In the genomic region with DNA sequence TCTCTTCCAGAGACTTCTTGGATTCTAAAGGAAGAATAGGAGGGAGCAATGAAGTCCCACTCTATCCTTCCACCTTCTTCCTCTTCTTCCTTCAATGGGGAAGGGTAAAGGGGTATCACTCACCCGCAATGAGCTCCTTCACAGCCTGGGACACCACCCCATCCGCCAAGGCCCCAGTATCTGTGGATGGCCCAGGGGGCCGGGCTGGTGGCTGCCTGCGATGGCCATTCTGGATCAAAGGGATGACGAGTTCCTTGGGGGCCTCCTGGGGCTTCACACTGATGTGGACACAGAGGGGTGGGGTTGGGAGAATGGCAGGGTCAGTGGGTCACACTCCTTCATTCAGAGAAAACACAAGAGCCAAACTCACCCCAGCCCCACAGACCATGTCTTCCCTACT, we compare ENCODE assay signal across 9 cellular contexts. TPM values are rescaled to one million over a fixed set of nuclear protein-coding genes. Genes with fewer than 3 reads are reported as not detected.
DNase-seq lines count a peak whose midpoint lies in the region; ATAC-seq and TF ChIP-seq lines count a peak whose summit lies in the region.
"Had no signal": no experiment of that assay in that cellular context is flagged by ENCODE, and none has a peak within 500 bp of the region (broad histone marks: within the 10 kb centered on the region; RNA-seq: fewer than 3 reads in every experiment).

No MANE protein-coding gene starts in this region.

- TF ChIP-seq EP300 in transverse colon (IDR thresholded peaks at IDR 0.05; ENCODE audit: low read depth), result no peak

- POLR2A ChIA-PET in activated naive CD8-positive, alpha-beta T cell treated with anti-CD3 and anti-CD28 coated beads, Interleukin-2, amount 10 ng/mL, durations not matched to agents 7 days and 5 days (lab: Charles Lee), result interaction anchor here (1.2 kb wide), 1 partner anchor 22 kb away, joined by 3 read pairs; no protein-coding TSS in a partner anchor

- no peaks in the 10 kb centered on the region for H3K9me3 ChIP-seq in right lobe of liver
- H3K9me3 ChIP-seq in transverse colon, result no peaks in the 10 kb centered on the region

- H3K27ac ChIP-seq in right lobe of liver (no peak overlapping the region), transverse colon (peak overlapping the region in 1 of 4 donors; percentile 85)

- TF ChIP-seq POLR2A in right lobe of liver (IDR thresholded peaks at IDR 0.05), result no peak
- no peak for TF ChIP-seq POLR2A in transverse colon (IDR thresholded peaks at IDR 0.05)

- H3K4me3 Mint-ChIP-seq in activated naive CD4-positive, alpha-beta T cell treated with anti-CD3 and anti-CD28 coated beads for 36 hours, result peak overlapping the region; percentile 95
- peak overlapping the region; percentile 97 for H3K4me3 Mint-ChIP-seq in activated naive CD8-positive, alpha-beta T cell treated with anti-CD3 and anti-CD28 coated beads, Interleukin-2, amount 10 ng/mL, durations not matched to agents 7 days and 5 days

- DNase-seq in activated naive CD4-positive, alpha-beta T cell treated with anti-CD3 and anti-CD28 coated beads for 36 hours, result no peak
- DNase-seq in activated naive CD4-positive, alpha-beta T cell treated with Interleukin-2 at 50 U/mL for 16 hours, result no peak
- DNase-seq in activated naive CD8-positive, alpha-beta T cell treated with anti-CD3 and anti-CD28 coated beads, Interleukin-2, amount 10 ng/mL, durations not matched to agents 7 days and 5 days, result no peak
- no peak for DNase-seq in right lobe of liver
- no peak for DNase-seq in transverse colon
- no peak for DNase-seq in COLO829 (ENCODE audit: low spot score)
- no peak for DNase-seq in cerebellar cortex (ENCODE audit: low spot score)
- DNase-seq: NCI-H524 treated with DMSO at 0.1 percent for 48 hours had no signal

- intact Hi-C loops in activated naive CD4-positive, alpha-beta T cell treated with anti-CD3 and anti-CD28 coated beads for 36 hours (cut with micrococcal nuclease), result loop anchor here (2.0 to 5.0 kb wide), 5 partner anchors 48 to 755 kb away; partner anchors contain the start of genes HDAC6, PRAF2 and USP27X
- intact Hi-C loops in right lobe of liver (cut with DNase I), result no loop called here
- intact Hi-C loops in transverse colon (cut with DNase I; ENCODE audit: low total_unique reads), result no loop called here

- no peaks in the 10 kb centered on the region for H3K27me3 Mint-ChIP-seq in activated naive CD4-positive, alpha-beta T cell treated with anti-CD3 and anti-CD28 coated beads for 36 hours (ENCODE audit: low read depth)
- H3K27me3 Mint-ChIP-seq in activated naive CD8-positive, alpha-beta T cell treated with anti-CD3 and anti-CD28 coated beads, Interleukin-2, amount 10 ng/mL, durations not matched to agents 7 days and 5 days, result no peaks in the 10 kb centered on the region

- H3K27me3 ChIP-seq in right lobe of liver, result no peaks in the 10 kb centered on the region
- no peaks in the 10 kb centered on the region for H3K27me3 ChIP-seq in transverse colon

- H3K9me3 Mint-ChIP-seq in activated naive CD4-positive, alpha-beta T cell treated with anti-CD3 and anti-CD28 coated beads for 36 hours, result no peaks in the 10 kb centered on the region
- H3K9me3 Mint-ChIP-seq in activated naive CD8-positive, alpha-beta T cell treated with anti-CD3 and anti-CD28 coated beads, Interleukin-2, amount 10 ng/mL, durations not matched to agents 7 days and 5 days, result no peaks in the 10 kb centered on the region

- no peak for ATAC-seq in activated naive CD8-positive, alpha-beta T cell treated with anti-CD3 and anti-CD28 coated beads, Interleukin-2, amount 10 ng/mL, durations not matched to agents 7 days and 5 days (ENCODE audit: low read depth)
- no peak for ATAC-seq in right lobe of liver
- no peak for ATAC-seq in GM18909 (IDR thresholded peaks at IDR 0.05; ENCODE audit: poor library complexity, unreplicated experiment)

- 68% methylated on average over 5 of the region's 5 CpGs for WGBS in right lobe of liver (ENCODE audit: insufficient coverage, low coverage, low lambda C conversion rate, missing lambda C conversion rate)
- WGBS in transverse colon (ENCODE audit: low coverage in 1 of 2), 2 donors, result 70% methylated on average over 5 of the region's 5 CpGs; no CpG with 5 or more reads in 1 of the 2 donors

- H3K4me3 ChIP-seq in right lobe of liver (peak overlapping the region in 2 of 3 donors; percentile 72 to 79), transverse colon (peak overlapping the region in 3 of 4 donors; percentile 61 to 80 (median 71))

- peak overlapping the region; percentile 88 for H3K27ac Mint-ChIP-seq in activated naive CD4-positive, alpha-beta T cell treated with anti-CD3 and anti-CD28 coated beads for 36 hours
- peak overlapping the region; percentile 88 for H3K27ac Mint-ChIP-seq in activated naive CD8-positive, alpha-beta T cell treated with anti-CD3 and anti-CD28 coated beads, Interleukin-2, amount 10 ng/mL, durations not matched to agents 7 days and 5 days

- H3K36me3 Mint-ChIP-seq in activated naive CD4-positive, alpha-beta T cell treated with anti-CD3 and anti-CD28 coated beads for 36 hours (ENCODE audit: low read depth), result peaks cover 9% of the 10 kb centered on the region
- H3K36me3 Mint-ChIP-seq in activated naive CD8-positive, alpha-beta T cell treated with anti-CD3 and anti-CD28 coated beads, Interleukin-2, amount 10 ng/mL, durations not matched to agents 7 days and 5 days, result peaks cover 12% of the 10 kb centered on the region

- H3K4me1 ChIP-seq in right lobe of liver, result no peaks in the 10 kb centered on the region
- peaks cover 0 to 8% (median 6%) of the 10 kb centered on the region in 4 donors for H3K4me1 ChIP-seq in transverse colon

- no peak for TF ChIP-seq CTCF in right lobe of liver (IDR thresholded peaks at IDR 0.05)
- no peak for TF ChIP-seq CTCF in transverse colon (IDR thresholded peaks at IDR 0.05)

- peaks cover 0 to 12% (median 0%) of the 10 kb centered on the region in 4 donors for H3K36me3 ChIP-seq in right lobe of liver
- H3K36me3 ChIP-seq in transverse colon, result peaks cover 0 to 2% (median 0%) of the 10 kb centered on the region in 4 donors

- peaks cover 27% of the 10 kb centered on the region for H3K4me1 Mint-ChIP-seq in activated naive CD4-positive, alpha-beta T cell treated with anti-CD3 and anti-CD28 coated beads for 36 hours (ENCODE audit: low read depth)
- peaks cover 22% of the 10 kb centered on the region for H3K4me1 Mint-ChIP-seq in activated naive CD8-positive, alpha-beta T cell treated with anti-CD3 and anti-CD28 coated beads, Interleukin-2, amount 10 ng/mL, durations not matched to agents 7 days and 5 days

- CTCF ChIA-PET in activated naive CD4-positive, alpha-beta T cell treated with anti-CD3 and anti-CD28 coated beads for 36 hours (lab: Charles Lee), result interaction anchor here (1.7 kb wide), 1 partner anchor 33 kb away, joined by 3 read pairs; no protein-coding TSS in a partner anchor

- in situ Hi-C loops in transverse colon (cut with MboI; ENCODE audit: low pct_ligation_motif_present in 1 of 4, low pct_unique_long_range_greater_than_20kb in 1 of 4, low sequenced_read_pairs in 3 of 4), result no loop called here

RNA-seq across cellular contexts. Expression of gene GPKOW, which starts 1.0 kb away (rescaled TPM):
- 10 to 100 TPM; 18.6 to 19.9 TPM for total RNA-seq in activated naive CD4-positive, alpha-beta T cell treated with anti-CD3 and anti-CD28 coated beads for 36 hours
- total RNA-seq in activated naive CD8-positive, alpha-beta T cell treated with anti-CD3 and anti-CD28 coated beads, Interleukin-2, amount 10 ng/mL, durations not matched to agents 7 days and 5 days, result 10 to 100 TPM; 27.5 to 27.6 TPM
- total RNA-seq in right lobe of liver (10 to 100 TPM in 3 of 6 experiments, 1 to 10 TPM in 3; 9.3 to 14.9 (median 10.2) TPM), transverse colon (10 to 100 TPM; 10.7 to 21.8 (median 18.0) TPM)

RNA-seq across cellular contexts. Expression of gene MAGIX, which starts 40.1 kb away (rescaled TPM):
- total RNA-seq in activated naive CD4-positive, alpha-beta T cell treated with anti-CD3 and anti-CD28 coated beads for 36 hours, result under 1 TPM; 0.25 to 0.26 TPM
- 1 to 10 TPM in 1 of 2 experiments, under 1 TPM in 1; 0.91 to 1.1 TPM for total RNA-seq in activated naive CD8-positive, alpha-beta T cell treated with anti-CD3 and anti-CD28 coated beads, Interleukin-2, amount 10 ng/mL, durations not matched to agents 7 days and 5 days
- total RNA-seq in right lobe of liver (10 to 100 TPM in 4 of 6 experiments, 1 to 10 TPM in 2; 8.8 to 24.0 (median 18.4) TPM), transverse colon (10 to 100 TPM in 3 of 4 donors, 1 to 10 TPM in 1; 5.6 to 28.8 (median 12.7) TPM)

RNA-seq across cellular contexts. Expression of gene WDR45, which starts 42.8 kb away (rescaled TPM):
- 10 to 100 TPM; 17.9 to 22.5 TPM for total RNA-seq in activated naive CD4-positive, alpha-beta T cell treated with anti-CD3 and anti-CD28 coated beads for 36 hours
- total RNA-seq in activated naive CD8-positive, alpha-beta T cell treated with anti-CD3 and anti-CD28 coated beads, Interleukin-2, amount 10 ng/mL, durations not matched to agents 7 days and 5 days, result 10 to 100 TPM; 53.4 to 55.1 TPM
- total RNA-seq in right lobe of liver (10 to 100 TPM; 31.8 to 65.2 (median 47.9) TPM), transverse colon (100 to 1,000 TPM in 2 of 4 donors, 10 to 100 TPM in 2; 73.5 to 205 (median 117) TPM)

RNA-seq across cellular contexts. Expression of gene PRAF2, which starts 48.7 kb away (rescaled TPM):
- total RNA-seq in activated naive CD4-positive, alpha-beta T cell treated with anti-CD3 and anti-CD28 coated beads for 36 hours, result 10 to 100 TPM; 14.5 to 14.8 TPM
- total RNA-seq in activated naive CD8-positive, alpha-beta T cell treated with anti-CD3 and anti-CD28 coated beads, Interleukin-2, amount 10 ng/mL, durations not matched to agents 7 days and 5 days, result 10 to 100 TPM; 23.8 to 23.9 TPM
- total RNA-seq in right lobe of liver (10 to 100 TPM in 1 of 6 experiments, 1 to 10 TPM in 5; 3.1 to 11.2 (median 5.1) TPM), transverse colon (10 to 100 TPM in 2 of 4 donors, 1 to 10 TPM in 2; 3.4 to 16.8 (median 9.2) TPM)

RNA-seq across cellular contexts. Expression of gene PLP2, which starts 49.2 kb away (rescaled TPM):
- total RNA-seq in activated naive CD4-positive, alpha-beta T cell treated with anti-CD3 and anti-CD28 coated beads for 36 hours, result 100 to 1,000 TPM; 143 to 145 TPM
- 10 to 100 TPM; 47.5 to 50.4 TPM for total RNA-seq in activated naive CD8-positive, alpha-beta T cell treated with anti-CD3 and anti-CD28 coated beads, Interleukin-2, amount 10 ng/mL, durations not matched to agents 7 days and 5 days
- total RNA-seq in right lobe of liver (10 to 100 TPM in 4 of 6 experiments, 1 to 10 TPM in 2; 7.4 to 24.4 (median 14.5) TPM), transverse colon (10 to 100 TPM; 31.0 to 60.3 (median 43.2) TPM)
